In genomic region chr20:46849269-46849668, GRCh38 we compare ENCODE assay signal across 7 cellular contexts. TPM values are rescaled to one million over a fixed set of nuclear protein-coding genes. Genes with fewer than 3 reads are reported as not detected.
"Had no signal": no experiment of that assay in that cellular context is flagged by ENCODE, and none has a peak within 500 bp of the region (broad histone marks: within the 10 kb centered on the region; RNA-seq: fewer than 3 reads in every experiment).

No MANE protein-coding gene starts in this region.

- H3K27ac Mint-ChIP-seq: GM23338, H9 had no signal

- H3K27ac ChIP-seq: HL-60 had no signal

- DNase-seq: H9, HCEC 1CT, IMR-90 had no signal

- H3K4me2 ChIP-seq: GM23338 had no signal

- H3K4me1 Mint-ChIP-seq: GM23338 had no signal

- H3K4me3 Mint-ChIP-seq: GM23338, H9 had no signal

- ATAC-seq: GM23338, K562 had no signal

- H3K9me3 Mint-ChIP-seq: H9 had no signal

- H3K4me3 ChIP-seq: GM23338, K562 had no signal

RNA-seq across cellular contexts. Expression of gene EYA2, which starts 45.4 kb away (rescaled TPM):
- total RNA-seq: HT1080, K562 had no signal
